ENCODE assay signal across 21 cellular contexts in the genomic region with DNA sequence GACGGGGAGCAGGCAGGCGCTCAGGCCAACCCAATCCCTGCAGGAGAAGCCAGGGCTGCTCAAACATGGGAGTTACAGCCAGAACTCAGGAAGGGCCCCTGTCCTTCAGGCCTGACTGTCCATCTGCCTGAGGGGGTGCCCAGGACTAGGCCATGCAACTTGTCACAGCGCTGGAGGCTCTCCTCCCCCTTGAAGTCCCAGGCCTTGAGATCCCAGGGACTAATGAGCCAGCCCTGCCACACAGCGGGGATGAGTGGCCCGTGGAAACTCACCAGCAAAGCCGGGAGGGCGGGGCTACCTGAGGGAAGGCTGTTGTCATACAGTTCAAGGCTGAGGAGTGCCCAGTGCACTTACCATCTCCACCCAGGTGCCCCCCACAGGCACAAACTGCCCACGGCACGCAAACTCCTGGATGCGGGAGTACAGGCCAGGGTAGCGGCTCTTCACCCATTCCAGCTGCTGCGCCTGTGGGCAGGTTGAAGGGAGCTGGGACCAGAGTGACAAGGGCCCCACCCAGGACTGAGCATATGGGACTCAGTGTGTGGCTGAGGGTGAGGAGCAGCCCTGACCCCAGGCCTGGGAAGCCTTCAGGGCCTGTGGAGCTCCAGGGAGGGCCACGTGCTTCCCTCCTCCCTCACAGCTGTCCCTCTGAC.
"Had no signal": no experiment of that assay in that cellular context is flagged by ENCODE, and none has a peak within 500 bp of the region (broad histone marks: within the 10 kb centered on the region; RNA-seq: fewer than 3 reads in every experiment).

No MANE protein-coding gene starts in this region.

- H3K4me3 ChIP-seq: dorsolateral prefrontal cortex, hepatocyte, sigmoid colon, stomach, testis, upper lobe of left lung had no signal

- H3K27ac Mint-ChIP-seq: activated CD4-positive, alpha-beta T cell treated with anti-CD3 and anti-CD28 coated beads, Interleukin-2, amount 10 ng/mL, durations not matched to agents 7 days and 5 days; activated T-helper 2 cell treated with anti-CD3 and anti-CD28 coated beads, Interferon-gamma antibody, Interleukin-2, Interleukin-4, amounts not matched to agents 10 μg/mL and 5 μg/mL and 100 μg/mL, durations not matched to agents 14 hours and 24 hours and 36 hours; natural killer cell; T-helper 1 cell treated with Interleukin-12 subunit alpha and Interleukin-12 subunit beta and Interleukin-4 antibody, amounts not matched to agents 30 μg/mL and 1 μg/mL, for 36 hours had no signal

- DNase-seq: activated CD4-positive, alpha-beta T cell treated with anti-CD3 and anti-CD28 coated beads, Interleukin-2, amount 10 ng/mL, durations not matched to agents 7 days and 5 days; activated naive CD4-positive, alpha-beta T cell treated with Interleukin-2 at 50 U/mL for 16 hours; activated naive CD8-positive, alpha-beta T cell treated with anti-CD3 and anti-CD28 coated beads, Interleukin-2, amount 10 ng/mL, durations not matched to agents 7 days and 5 days; activated T-cell treated with anti-CD3 and anti-CD28 coated beads for 4 hours; anterior cingulate cortex; caudate nucleus; foreskin keratinocyte; kidney glomerular epithelial cell; natural killer cell; sigmoid colon; stimulated activated CD4-positive, alpha-beta T cell treated with anti-CD3 and anti-CD28 coated beads, Interleukin-4, amount 100 ng/mL, for 24 hours; stomach; testis; upper lobe of left lung had no signal

- ATAC-seq: foreskin keratinocyte; natural killer cell; stimulated activated effector memory CD8-positive, alpha-beta T cell treated with anti-CD3 and anti-CD28 coated beads, Interleukin-12 subunit alpha, Interleukin-12 subunit beta, amount 100 ng/mL, for 72 hours had no signal

- H3K4me2 ChIP-seq: hepatocyte had no signal

- H3K4me3 Mint-ChIP-seq: activated CD4-positive, alpha-beta T cell treated with anti-CD3 and anti-CD28 coated beads, Interleukin-2, amount 10 ng/mL, durations not matched to agents 7 days and 5 days; activated naive CD8-positive, alpha-beta T cell treated with anti-CD3 and anti-CD28 coated beads, Interleukin-2, amount 10 ng/mL, durations not matched to agents 7 days and 5 days; brain; natural killer cell; stimulated activated effector memory CD8-positive, alpha-beta T cell treated with anti-CD3 and anti-CD28 coated beads, Interleukin-12 subunit alpha, Interleukin-12 subunit beta, amount 100 ng/mL, for 72 hours; T-helper 1 cell treated with Interleukin-12 subunit alpha and Interleukin-12 subunit beta and Interleukin-4 antibody, amounts not matched to agents 30 μg/mL and 1 μg/mL, for 36 hours had no signal

- H3K27me3 ChIP-seq: dorsolateral prefrontal cortex, foreskin keratinocyte, hepatocyte, sigmoid colon, stomach, testis, upper lobe of left lung had no signal

- H3K9me3 ChIP-seq: sigmoid colon, stomach, testis, upper lobe of left lung had no signal

- H3K4me1 Mint-ChIP-seq: brain had no signal

- H3K9me3 Mint-ChIP-seq: activated CD4-positive, alpha-beta T cell treated with anti-CD3 and anti-CD28 coated beads, Interleukin-2, amount 10 ng/mL, durations not matched to agents 7 days and 5 days; activated naive CD8-positive, alpha-beta T cell treated with anti-CD3 and anti-CD28 coated beads, Interleukin-2, amount 10 ng/mL, durations not matched to agents 7 days and 5 days; activated T-helper 2 cell treated with anti-CD3 and anti-CD28 coated beads, Interferon-gamma antibody, Interleukin-2, Interleukin-4, amounts not matched to agents 10 μg/mL and 5 μg/mL and 100 μg/mL, durations not matched to agents 14 hours and 24 hours and 36 hours; brain; natural killer cell; stimulated activated effector memory CD8-positive, alpha-beta T cell treated with anti-CD3 and anti-CD28 coated beads, Interleukin-12 subunit alpha, Interleukin-12 subunit beta, amount 100 ng/mL, for 72 hours; T-helper 1 cell treated with Interleukin-12 subunit alpha and Interleukin-12 subunit beta and Interleukin-4 antibody, amounts not matched to agents 30 μg/mL and 1 μg/mL, for 36 hours had no signal

- H3K4me1 ChIP-seq: foreskin keratinocyte, parathyroid adenoma, testis had no signal

- H2AFZ ChIP-seq: hepatocyte, parathyroid adenoma had no signal

- H3K36me3 Mint-ChIP-seq: natural killer cell had no signal

- H3K27me3 Mint-ChIP-seq: activated CD4-positive, alpha-beta T cell treated with anti-CD3 and anti-CD28 coated beads, Interleukin-2, amount 10 ng/mL, durations not matched to agents 7 days and 5 days; activated naive CD8-positive, alpha-beta T cell treated with anti-CD3 and anti-CD28 coated beads, Interleukin-2, amount 10 ng/mL, durations not matched to agents 7 days and 5 days; brain had no signal

- H3K27ac ChIP-seq: dorsolateral prefrontal cortex, foreskin keratinocyte, hepatocyte, parathyroid adenoma, sigmoid colon, stomach, testis, upper lobe of left lung had no signal

- H3K79me2 ChIP-seq: parathyroid adenoma had no signal
